Comparison of ENCODE assay signal across 22 cellular contexts in the genomic region with DNA sequence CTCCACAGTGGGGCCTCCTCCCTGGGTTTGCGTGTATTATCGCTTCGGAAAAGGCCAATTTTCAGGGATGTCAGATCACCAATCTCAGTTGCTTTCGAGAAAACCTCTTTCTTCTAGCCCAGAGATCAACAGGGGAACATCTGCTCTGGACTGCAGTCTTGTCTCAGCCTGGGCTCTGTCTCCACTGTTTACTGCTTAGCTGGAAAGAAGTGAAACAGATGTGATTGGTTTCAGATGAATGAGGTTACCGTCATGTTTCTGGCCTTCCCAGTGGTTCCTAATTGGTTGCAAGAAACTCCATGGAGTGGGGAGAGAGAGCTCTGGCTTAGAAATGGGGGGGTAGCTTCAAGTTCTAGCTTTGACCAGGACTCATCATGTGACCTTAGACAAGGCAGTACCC. TPM values are rescaled to one million over a fixed set of nuclear protein-coding genes. Genes with fewer than 3 reads are reported as not detected.
DNase-seq lines count a peak whose midpoint lies in the region; ATAC-seq, FAIRE-seq and TF ChIP-seq lines count a peak whose summit lies in the region.
"Had no signal": no experiment of that assay in that cellular context is flagged by ENCODE, and none has a peak within 500 bp of the region (broad histone marks: within the 10 kb centered on the region; RNA-seq: fewer than 3 reads in every experiment).

No MANE protein-coding gene starts in this region.

- no peaks in the 10 kb centered on the region for H3K9me3 Mint-ChIP-seq in activated T-helper 2 cell treated with anti-CD3 and anti-CD28 coated beads, Interferon-gamma antibody, Interleukin-2, Interleukin-4, amounts not matched to agents 10 μg/mL and 5 μg/mL and 100 μg/mL, durations not matched to agents 14 hours and 24 hours and 36 hours
- H3K9me3 Mint-ChIP-seq: activated T-cell treated with anti-CD3 and anti-CD28 coated beads, Interleukin-2, amount 50 U/mL, for 72 hours; CD4-positive, CD25-positive, alpha-beta regulatory T cell had no signal

- 85% methylated on average over 5 of the region's 5 CpGs; no CpG with 5 or more reads in 1 of the 2 experiments for WGBS in H1 (ENCODE audit: extremely low coverage in 1 of 2, insufficient coverage in 1 of 2, insufficient read length in 1 of 2, insufficient replicate concordance in 2 of 2, low coverage in 1 of 2, low lambda C conversion rate in 2 of 2, missing lambda C conversion rate in 1 of 2), 2 experiments
- WGBS in urinary bladder: 40% methylated on average over 5 of the region's 5 CpGs

- H3K36me3 Mint-ChIP-seq in activated T-helper 2 cell treated with anti-CD3 and anti-CD28 coated beads, Interferon-gamma antibody, Interleukin-2, Interleukin-4, amounts not matched to agents 10 μg/mL and 5 μg/mL and 100 μg/mL, durations not matched to agents 14 hours and 24 hours and 36 hours (ENCODE audit: low read depth): no peaks in the 10 kb centered on the region

- no peaks in the 10 kb centered on the region for H3K79me2 ChIP-seq in H1 (ENCODE audit: control insufficient read depth in 1 of 2, insufficient read depth in 2 of 2, low read length in 2 of 2)

- no peak for TF ChIP-seq EP300 in H1 (IDR thresholded peaks at IDR 0.05; ENCODE audit: borderline replicate concordance in 1 of 2, low read depth in 2 of 2, low read length in 2 of 2)

- H3K27me3 ChIP-seq in left ventricle myocardium inferior (ENCODE audit: low read depth) (no peaks in the 10 kb centered on the region), H1 (replicated peaks in 1 of 4; ENCODE audit: control insufficient read depth in 3 of 4, extremely low read depth in 1 of 4, insufficient read depth in 3 of 4, low read length in 3 of 4) (peaks cover 0 to 12% (median 3%) of the 10 kb centered on the region in 4 experiments; a peak in 3 of 7 replicates), muscle layer of colon (ENCODE audit: control insufficient read depth in 1 of 2, insufficient read depth in 2 of 2, low read length in 2 of 2) (no peaks in the 10 kb centered on the region)
- H3K27me3 ChIP-seq: vagina had no signal

- POLR2A ChIA-PET in H1 (lab: Charles Lee; ENCODE audit: partially characterized antibody): interaction anchor here (1.3 kb wide), 1 partner anchor 9 kb away, joined by 3 read pairs; no protein-coding TSS in a partner anchor
- POLR2A ChIA-PET in GM10248 (lab: Yijun Ruan, JAX): no interaction called here

- H4K91ac ChIP-seq in H1 (replicated peaks; ENCODE audit: insufficient read length, low read length): no peak overlapping the region

- H3K36me3 ChIP-seq in left ventricle myocardium inferior (no peaks in the 10 kb centered on the region), H1 (ENCODE audit: control insufficient read depth in 2 of 4, insufficient read depth in 4 of 4, low read length in 3 of 4) (no peaks in the 10 kb centered on the region), muscle layer of colon (ENCODE audit: insufficient read depth, low read length) (no peaks in the 10 kb centered on the region), urinary bladder (ENCODE audit: insufficient read depth) (no peaks in the 10 kb centered on the region)
- H3K36me3 ChIP-seq: prostate gland, vagina had no signal

- H2AK5ac ChIP-seq in H1 (ENCODE audit: low read depth, low read length): no peak overlapping the region

- H3K23ac ChIP-seq in H1 (ENCODE audit: insufficient read length): no peak overlapping the region

- DNase-seq in left ventricle myocardium inferior (no peak), left cardiac atrium (no peak), H1 (ENCODE audit: low read depth in 1 of 2, low spot score in 2 of 2) (no peak), GM10248 (ENCODE audit: extremely low spot score) (no peak)
- no peak for DNase-seq in activated T-helper 2 cell treated with anti-CD3 and anti-CD28 coated beads, Interferon-gamma antibody, Interleukin-2, Interleukin-4, amounts not matched to agents 10 μg/mL and 5 μg/mL and 100 μg/mL, durations not matched to agents 14 hours and 24 hours and 36 hours (ENCODE audit: low spot score)
- DNase-seq: activated CD4-positive, CD25-positive, alpha-beta regulatory T cell; activated CD8-positive, alpha-beta T cell treated with anti-CD3 and anti-CD28 coated beads, Interleukin-2, amount 10 ng/mL, durations not matched to agents 7 days and 5 days; activated T-cell treated with anti-CD3 and anti-CD28 coated beads, Interleukin-2, amount 50 U/mL, for 72 hours; CD4-positive, CD25-positive, alpha-beta regulatory T cell; central memory CD4-positive, alpha-beta T cell; DND-41; effector CD4-positive, alpha-beta T cell; hypothalamus; NCI-H146; stimulated activated naive CD8-positive, alpha-beta T cell treated with anti-CD3 and anti-CD28 coated beads, Interleukin-15, Interleukin-2, amounts not matched to agents 100 U/mL and 50 U/mL, for 24 hours; T-helper 2 cell had no signal

- H3K4me1 ChIP-seq in left ventricle myocardium inferior (peaks cover 89% of the 10 kb centered on the region), H1 (replicated peaks in 1 of 4; ENCODE audit: control insufficient read depth in 3 of 4, insufficient read depth in 4 of 4, low read length in 3 of 4) (peaks cover 12 to 25% (median 19%) of the 10 kb centered on the region in 4 experiments), muscle layer of colon (ENCODE audit: insufficient read depth, low read length) (peaks cover 71% of the 10 kb centered on the region), urinary bladder (ENCODE audit: insufficient read depth) (no peaks in the 10 kb centered on the region)
- H3K4me1 ChIP-seq: A549, prostate gland had no signal

- no peak overlapping the region for H3K4ac ChIP-seq in H1 (replicated peaks; ENCODE audit: insufficient read length, low read depth, low read length)

- ATAC-seq in left cardiac atrium (no peak), GM19455 (IDR thresholded peaks at IDR 0.05; ENCODE audit: unreplicated experiment) (no peak)
- ATAC-seq: A549; activated CD8-positive, alpha-beta T cell treated with anti-CD3 and anti-CD28 coated beads, Interleukin-2, amount 10 ng/mL, durations not matched to agents 7 days and 5 days; activated T-cell treated with anti-CD3 and anti-CD28 coated beads, Interleukin-2, amount 50 U/mL, for 72 hours; stimulated activated naive CD8-positive, alpha-beta T cell treated with anti-CD3 and anti-CD28 coated beads, Interleukin-15, Interleukin-2, amounts not matched to agents 100 U/mL and 50 U/mL, for 24 hours had no signal

- H3K9me3 ChIP-seq in left ventricle myocardium inferior (replicated peaks): no peaks in the 10 kb centered on the region
- H3K9me3 ChIP-seq in H1 (ENCODE audit: insufficient read depth in 2 of 2, low read depth in 1 of 2, low read length in 1 of 2): no peaks in the 10 kb centered on the region
- no peaks in the 10 kb centered on the region for H3K9me3 ChIP-seq in muscle layer of colon (ENCODE audit: low read length)
- H3K9me3 ChIP-seq: A549, prostate gland, vagina had no signal

- H3K23me2 ChIP-seq in H1 (ENCODE audit: low read depth, low read length): 0 out of 2 replicates have a peak, but pooled peaks cover 2% of the 10 kb centered on the region

- no peak overlapping the region for H4K5ac ChIP-seq in H1 (ENCODE audit: insufficient read length, low read depth, low read length)

- H2BK120ac ChIP-seq in H1 (replicated peaks; ENCODE audit: low read depth, low read length): no peak overlapping the region

- peak overlapping the region; percentile 44; the same call in 1 of the 2 replicates for H2BK20ac ChIP-seq in H1 (ENCODE audit: low read length)

- H3K27ac ChIP-seq in left ventricle myocardium inferior (replicated peaks): peak overlapping the region; percentile 75
- no peak overlapping the region for H3K27ac ChIP-seq in H1 (ENCODE audit: low read depth, low read length)
- H3K27ac ChIP-seq in muscle layer of colon (ENCODE audit: low read depth, low read length): peak overlapping the region; percentile 89
- H3K27ac ChIP-seq in urinary bladder (ENCODE audit: low read depth): peak overlapping the region; percentile 27
- H3K27ac ChIP-seq: A549, prostate gland, vagina had no signal

- no peak overlapping the region for H2BK5ac ChIP-seq in H1 (ENCODE audit: low read depth, low read length)

- TF ChIP-seq RAD21 in H1 (IDR thresholded peaks at IDR 0.05 in 1 of 2, conservative IDR thresholded peaks at IDR 0.05 in 1 of 2; ENCODE audit: low read depth in 2 of 2, low read length in 2 of 2): no peak

- intact Hi-C loops in left ventricle myocardium inferior (cut with micrococcal nuclease) (no loop called here), left cardiac atrium (cut with DNase I) (no loop called here)
- intact Hi-C loops in activated T-helper 2 cell treated with anti-CD3 and anti-CD28 coated beads, Interferon-gamma antibody, Interleukin-2, Interleukin-4, amounts not matched to agents 10 μg/mL and 5 μg/mL and 100 μg/mL, durations not matched to agents 14 hours and 24 hours and 36 hours (cut with micrococcal nuclease): no loop called here

- no peaks in the 10 kb centered on the region for H3K27me3 Mint-ChIP-seq in activated T-helper 2 cell treated with anti-CD3 and anti-CD28 coated beads, Interferon-gamma antibody, Interleukin-2, Interleukin-4, amounts not matched to agents 10 μg/mL and 5 μg/mL and 100 μg/mL, durations not matched to agents 14 hours and 24 hours and 36 hours (ENCODE audit: low read depth)
- H3K27me3 Mint-ChIP-seq: CD4-positive, CD25-positive, alpha-beta regulatory T cell had no signal

- no peaks in the 10 kb centered on the region for H3K4me1 Mint-ChIP-seq in activated T-helper 2 cell treated with anti-CD3 and anti-CD28 coated beads, Interferon-gamma antibody, Interleukin-2, Interleukin-4, amounts not matched to agents 10 μg/mL and 5 μg/mL and 100 μg/mL, durations not matched to agents 14 hours and 24 hours and 36 hours (ENCODE audit: low read depth)

- H4K20me1 ChIP-seq in H1 (replicated peaks in 1 of 2; ENCODE audit: control insufficient read depth in 1 of 2, insufficient read depth in 2 of 2, low read length in 2 of 2): no peaks in the 10 kb centered on the region

- no peaks in the 10 kb centered on the region for H3K79me1 ChIP-seq in H1 (ENCODE audit: low read depth, low read length)

- H3K4me3 ChIP-seq in left ventricle myocardium inferior (no peak overlapping the region), H1 (ENCODE audit: extremely low read depth in 1 of 4, insufficient read depth in 2 of 4, low read depth in 3 of 4, low read length in 4 of 4) (no peak overlapping the region), muscle layer of colon (ENCODE audit: low read depth in 1 of 2, low read length in 2 of 2) (no peak overlapping the region), urinary bladder (ENCODE audit: low read depth, low read length) (no peak overlapping the region)
- H3K4me3 ChIP-seq: A549, prostate gland, vagina had no signal

- 0 out of 2 replicates have a peak overlapping the region, but pooled peaks have one; percentile 55 for H2BK12ac ChIP-seq in H1 (ENCODE audit: low read depth, low read length)

- no peak for TF ChIP-seq POLR2A in H1 (IDR thresholded peaks at IDR 0.05; ENCODE audit: control extremely low read depth in 1 of 2, low read depth in 2 of 2, low read length in 2 of 2)

- TF ChIP-seq CTCF in left ventricle myocardium inferior (IDR thresholded peaks at IDR 0.05; ENCODE audit: borderline replicate concordance) (no peak), H1 (IDR thresholded peaks at IDR 0.05; ENCODE audit: control extremely low read depth in 1 of 3, insufficient read depth in 1 of 3, low read depth in 1 of 3, low read length in 3 of 3) (no peak), GM10248 (IDR thresholded peaks at IDR 0.05; ENCODE audit: control extremely low read depth, extremely low read depth, low read depth, missing control alignments) (no peak)

- peak overlapping the region; percentile 14; the same call in 1 of the 2 replicates for H2BK15ac ChIP-seq in H1 (ENCODE audit: low read length)

- H3K4me3 Mint-ChIP-seq in activated T-helper 2 cell treated with anti-CD3 and anti-CD28 coated beads, Interferon-gamma antibody, Interleukin-2, Interleukin-4, amounts not matched to agents 10 μg/mL and 5 μg/mL and 100 μg/mL, durations not matched to agents 14 hours and 24 hours and 36 hours (ENCODE audit: low read depth): no peak overlapping the region
- H3K4me3 Mint-ChIP-seq: activated CD8-positive, alpha-beta T cell treated with anti-CD3 and anti-CD28 coated beads, Interleukin-2, amount 10 ng/mL, durations not matched to agents 7 days and 5 days; activated T-cell treated with anti-CD3 and anti-CD28 coated beads, Interleukin-2, amount 50 U/mL, for 72 hours had no signal

- H3K18ac ChIP-seq in H1 (ENCODE audit: extremely low read depth, low read length): no peak overlapping the region

- H3K4me2 ChIP-seq in H1 (ENCODE audit: insufficient read depth in 1 of 2, low read depth in 2 of 2, low read length in 2 of 2): no peak overlapping the region
- H3K4me2 ChIP-seq: A549 had no signal

- H4K8ac ChIP-seq in H1 (ENCODE audit: extremely low read depth, insufficient read depth, low read length): no peak overlapping the region

- no peak overlapping the region for H3K14ac ChIP-seq in H1 (ENCODE audit: insufficient read length)

- H3K56ac ChIP-seq in H1 (replicated peaks; ENCODE audit: insufficient read length, low read depth, low read length): no peak overlapping the region

- no peak for FAIRE-seq in H1 (lab: Jason Lieb, UNC)
- FAIRE-seq: A549 had no signal

- CTCF ChIA-PET in H1 (lab: Charles Lee; ENCODE audit: partially characterized antibody): interaction anchor here (0.9 to 1.8 kb wide), 5 partner anchors 9 to 183 kb away, joined by 3 to 6 read pairs (median 3); no protein-coding TSS in a partner anchor
- CTCF ChIA-PET in GM10248 (lab: Yijun Ruan, JAX): interaction anchor here (0.7 kb wide), 1 partner anchor 31 kb away, joined by 3 read pairs; no protein-coding TSS in a partner anchor

- H2AFZ ChIP-seq in H1 (ENCODE audit: low read length): no peak overlapping the region

- H3K9ac ChIP-seq in H1 (replicated peaks in 1 of 4; ENCODE audit: extremely low read depth in 1 of 4, low read depth in 3 of 4, low read length in 3 of 4) (no peak overlapping the region), muscle layer of colon (ENCODE audit: low read length) (no peak overlapping the region)

- H3K27ac Mint-ChIP-seq in activated T-helper 2 cell treated with anti-CD3 and anti-CD28 coated beads, Interferon-gamma antibody, Interleukin-2, Interleukin-4, amounts not matched to agents 10 μg/mL and 5 μg/mL and 100 μg/mL, durations not matched to agents 14 hours and 24 hours and 36 hours: no peak overlapping the region
- H3K27ac Mint-ChIP-seq: activated CD8-positive, alpha-beta T cell treated with anti-CD3 and anti-CD28 coated beads, Interleukin-2, amount 10 ng/mL, durations not matched to agents 7 days and 5 days; activated T-cell treated with anti-CD3 and anti-CD28 coated beads, Interleukin-2, amount 50 U/mL, for 72 hours had no signal

RNA-seq across cellular contexts. Expression of a gene that starts 17.4 kb away (rescaled TPM):
- total RNA-seq in left ventricle myocardium inferior (129 TPM), left cardiac atrium (100 to 1,000 TPM; 152 to 166 TPM), urinary bladder (32.2 TPM)
- 8.8 and 10.2 TPM in 2 replicates for total RNA-seq in H1 (2021; fragmentation: NEBNext Ultra II Directional; extraction: Animal tissue kit (Norgen Biotek cat#: 25700))
- polyA plus RNA-seq in H1 (2011; rRNA removed) (5.2 and 7.0 TPM in 2 replicates), urinary bladder (36.9 TPM)
- 2.8 TPM for polyA plus RNA-seq in H1 (2011; cell fraction: cytosol; rRNA removed)
- polyA plus RNA-seq in H1 (2011; cell fraction: nucleus; rRNA removed): 5.7 TPM
- 9.6 to 10.3 TPM (median 10.0 TPM) in 4 replicates for polyA plus RNA-seq in H1 (2012, experiment 1 of 2)
- 8.6 TPM for polyA plus RNA-seq in H1 (2012, experiment 2 of 2)
- polyA plus RNA-seq in H1 (2013, experiment 1 of 2): 14.5 TPM
- polyA plus RNA-seq in H1 (2013, experiment 2 of 2): 15.6 TPM
- polyA minus RNA-seq in H1 (2011; rRNA and poly(A)+ RNA removed): 4.0 and 5.8 TPM in 2 replicates
- polyA minus RNA-seq in H1 (2011; cell fraction: cytosol; rRNA and poly(A)+ RNA removed): 2.6 TPM
- polyA minus RNA-seq in H1 (2011; cell fraction: nucleus; rRNA and poly(A)+ RNA removed): 6.3 TPM
- total RNA-seq in activated T-helper 2 cell treated with anti-CD3 and anti-CD28 coated beads, Interferon-gamma antibody, Interleukin-2, Interleukin-4, amounts not matched to agents 10 μg/mL and 5 μg/mL and 100 μg/mL, durations not matched to agents 14 hours and 24 hours and 36 hours: 0.87 and 1.1 TPM in 2 replicates
